ENCODE assay signal across 9 cellular contexts in genomic region chr5:150905312-150905683, GRCh38. TPM values are rescaled to one million over a fixed set of nuclear protein-coding genes. Genes with fewer than 3 reads are reported as not detected.
DNase-seq lines count a peak whose midpoint lies in the region; ATAC-seq and TF ChIP-seq lines count a peak whose summit lies in the region.
"Had no signal": no experiment of that assay in that cellular context is flagged by ENCODE, and none has a peak within 500 bp of the region (broad histone marks: within the 10 kb centered on the region; RNA-seq: fewer than 3 reads in every experiment).

No MANE protein-coding gene starts in this region.

- H3K36me3 ChIP-seq in colonic mucosa (no peaks in the 10 kb centered on the region), mucosa of stomach (ENCODE audit: control insufficient read depth, insufficient read depth, low read length) (no peaks in the 10 kb centered on the region), transverse colon (peaks cover 0 to 24% (median 10%) of the 10 kb centered on the region in 4 donors)

- no peak for DNase-seq in activated naive CD4-positive, alpha-beta T cell treated with anti-CD3 and anti-CD28 coated beads for 36 hours
- no peak for DNase-seq in activated naive CD4-positive, alpha-beta T cell treated with Interleukin-2 at 50 U/mL for 16 hours
- DNase-seq in colonic mucosa (no peak), transverse colon (no peak), CD1c-positive myeloid dendritic cell (ENCODE audit: extremely low spot score) (no peak), NCI-H146 (lab: John Stamatoyannopoulos, UW) (no peak)

- H3K9me3 Mint-ChIP-seq in activated naive CD4-positive, alpha-beta T cell treated with anti-CD3 and anti-CD28 coated beads for 36 hours: peaks cover 55% of the 10 kb centered on the region

- CTCF ChIA-PET in activated naive CD4-positive, alpha-beta T cell treated with anti-CD3 and anti-CD28 coated beads for 36 hours (lab: Charles Lee): no interaction called here

- H3K9ac ChIP-seq in colonic mucosa (ENCODE audit: low read depth in 2 of 2, low read length in 2 of 2) (no peak overlapping the region), mucosa of stomach (ENCODE audit: low read length) (peak overlapping the region; percentile 38)

- peak overlapping the region; percentile 76 for H3K27ac Mint-ChIP-seq in activated naive CD4-positive, alpha-beta T cell treated with anti-CD3 and anti-CD28 coated beads for 36 hours

- H3K27ac ChIP-seq in colonic mucosa (no peak overlapping the region), transverse colon (peak overlapping the region in 2 of 4 donors; percentile 53 to 68)

- no peak for ATAC-seq in GM21515 (IDR thresholded peaks at IDR 0.05; ENCODE audit: unreplicated experiment)

- no peak for TF ChIP-seq POLR2A in transverse colon (IDR thresholded peaks at IDR 0.05)

- H3K4me1 ChIP-seq in colonic mucosa (no peaks in the 10 kb centered on the region), mucosa of stomach (ENCODE audit: control insufficient read depth, insufficient read depth, low read length) (no peaks in the 10 kb centered on the region), transverse colon (peaks cover 0 to 5% (median 0%) of the 10 kb centered on the region in 4 donors)

- H3K27me3 ChIP-seq in colonic mucosa (no peaks in the 10 kb centered on the region), mucosa of stomach (ENCODE audit: control insufficient read depth, insufficient read depth, low read length) (no peaks in the 10 kb centered on the region), transverse colon (no peaks in the 10 kb centered on the region)

- H3K9me3 ChIP-seq in colonic mucosa (no peaks in the 10 kb centered on the region), mucosa of stomach (ENCODE audit: control insufficient read depth, low read length) (peaks cover 15% of the 10 kb centered on the region), transverse colon (peaks cover 40 to 52% of the 10 kb centered on the region in 2 donors)

- peaks cover 22% of the 10 kb centered on the region for H3K27me3 Mint-ChIP-seq in activated naive CD4-positive, alpha-beta T cell treated with anti-CD3 and anti-CD28 coated beads for 36 hours (ENCODE audit: low read depth)

- no peak for TF ChIP-seq EP300 in transverse colon (IDR thresholded peaks at IDR 0.05; ENCODE audit: low read depth)

- WGBS in transverse colon (ENCODE audit: low coverage in 1 of 2), 2 donors: 32 to 34% methylated on average over 4 of the region's 4 CpGs

- peaks cover 23% of the 10 kb centered on the region for H3K36me3 Mint-ChIP-seq in activated naive CD4-positive, alpha-beta T cell treated with anti-CD3 and anti-CD28 coated beads for 36 hours (ENCODE audit: low read depth)

- H3K4me1 Mint-ChIP-seq in activated naive CD4-positive, alpha-beta T cell treated with anti-CD3 and anti-CD28 coated beads for 36 hours (ENCODE audit: low read depth): peaks cover 4% of the 10 kb centered on the region

- intact Hi-C loops in activated naive CD4-positive, alpha-beta T cell treated with anti-CD3 and anti-CD28 coated beads for 36 hours (cut with micrococcal nuclease): no loop called here
- intact Hi-C loops in colonic mucosa (cut with DNase I) (no loop called here), transverse colon (cut with DNase I; ENCODE audit: low total_unique reads) (no loop called here)

- H3K4me3 Mint-ChIP-seq in activated naive CD4-positive, alpha-beta T cell treated with anti-CD3 and anti-CD28 coated beads for 36 hours: peak overlapping the region; percentile 78

- in situ Hi-C loops in transverse colon (cut with MboI; ENCODE audit: low pct_ligation_motif_present in 1 of 4, low pct_unique_long_range_greater_than_20kb in 1 of 4, low sequenced_read_pairs in 3 of 4): no loop called here

- TF ChIP-seq CTCF in colonic mucosa (IDR thresholded peaks at IDR 0.05) (no peak), transverse colon (IDR thresholded peaks at IDR 0.05) (no peak)

- H3K4me3 ChIP-seq in colonic mucosa: peak overlapping the region; percentile 40
- H3K4me3 ChIP-seq in mucosa of stomach (ENCODE audit: low read length): peak overlapping the region; percentile 98
- H3K4me3 ChIP-seq in transverse colon: peak overlapping the region in 3 of 4 donors; percentile 31 to 52 (median 41)

RNA-seq across cellular contexts. Expression of gene ZNF300, which starts 0.5 kb away (rescaled TPM):
- total RNA-seq in activated naive CD4-positive, alpha-beta T cell treated with anti-CD3 and anti-CD28 coated beads for 36 hours: 1 to 10 TPM; 1.1 TPM
- total RNA-seq in colonic mucosa (1 to 10 TPM; 2.7 to 3.0 TPM), transverse colon (1 to 10 TPM; 1.4 to 4.8 (median 3.2) TPM)

RNA-seq across cellular contexts. Expression of gene IRGM, which starts 59.0 kb away (rescaled TPM):
- total RNA-seq in activated naive CD4-positive, alpha-beta T cell treated with anti-CD3 and anti-CD28 coated beads for 36 hours: 1 to 10 TPM; 1.7 to 2.6 TPM
- not detected for total RNA-seq in colonic mucosa
- total RNA-seq in transverse colon: under 1 TPM in 1 of 4 donors, not detected in 3; 0.82 TPM
- total RNA-seq: occipital lobe had no signal

Comparison
In these comparisons a context has a peak if more than half of its experiments do, and no peak if none do; other contexts are left out.
1. H3K4me3 ChIP-seq: peak in every context shown above with its lines; median percentile 98 in mucosa of stomach; 41 in transverse colon; 40 in colonic mucosa.